In genomic region chr5:134161712-134162395, GRCh38 we compare ENCODE assay signal across 19 cellular contexts. TPM values are rescaled to one million over a fixed set of nuclear protein-coding genes. Genes with fewer than 3 reads are reported as not detected.
A peak's percentile ranks its signal among the peaks of the same experiment; 100 is the strongest.
DNase-seq lines count a peak whose midpoint lies in the region; ATAC-seq and TF ChIP-seq lines count a peak whose summit lies in the region.
"Had no signal": no experiment of that assay in that cellular context is flagged by ENCODE, and none has a peak within 500 bp of the region (broad histone marks: within the 10 kb centered on the region; RNA-seq: fewer than 3 reads in every experiment).

No MANE protein-coding gene starts in this region.

- CTCF ChIA-PET in CD4-positive, alpha-beta T cell (lab: Charles Lee), result interaction anchor here (0.9 to 1.1 kb wide), 2 partner anchors 122 kb away, joined by 4 to 5 read pairs; no protein-coding TSS in a partner anchor

- no peak overlapping the region for H4K12ac ChIP-seq in trophoblast cell (ENCODE audit: low read depth, low read length)

- H3K4me2 ChIP-seq in trophoblast cell (ENCODE audit: low read length), result no peak overlapping the region

- DNase-seq in activated T-cell treated with anti-CD3 and anti-CD28 coated beads, Interleukin-2, amount 50 U/mL, for 24 hours, result no peak
- DNase-seq in activated T-cell treated with anti-CD3 and anti-CD28 coated beads for 4 hours (no peak), trophoblast cell (peak; percentile 63 to 83), NCI-H446 treated with DMSO at 0.1 percent for 48 hours (lab: John Stamatoyannopoulos, UW) (no peak), KG1 (lab: John Stamatoyannopoulos, UW) (no peak), GF-D8 (lab: John Stamatoyannopoulos, UW) (no peak)
- DNase-seq in CD4-positive, alpha-beta T cell, result no peak
- DNase-seq in activated T-helper 1 cell treated with anti-CD3 and anti-CD28 coated beads, Interleukin-12 subunit alpha, Interleukin-12 subunit beta, Interleukin-2, Interleukin-4 antibody, amounts not matched to agents 30 ng/mL and 10 ng/mL and 1 ng/mL, durations not matched to agents 14 hours and 24 hours and 36 hours (ENCODE audit: low spot score), result no peak
- DNase-seq: C1 segment of cervical spinal cord, DMS79, NCI-H1105 treated with DMSO at 0.1 percent for 48 hours, NCI-H1694, NCI-H2081 treated with DMSO at 0.1 percent for 48 hours, NCI-H510A, NCI-H748 treated with DMSO at 0.1 percent for 48 hours, OCI-M1, RPMI8226, SIG-M5 had no signal

- H2BK5ac ChIP-seq in trophoblast cell (ENCODE audit: low read depth, low read length, poor library complexity), result no peak overlapping the region

- H3K18ac ChIP-seq in trophoblast cell (ENCODE audit: low read length), result no peak overlapping the region

- H3K4me1 ChIP-seq in trophoblast cell (ENCODE audit: control insufficient read depth in 1 of 2, insufficient read depth in 2 of 2, low read length in 2 of 2), result no peaks in the 10 kb centered on the region

- POLR2A ChIA-PET in CD4-positive, alpha-beta T cell (lab: Charles Lee), result interaction anchor here (0.8 to 6.5 kb wide), 5 partner anchors 10 to 784 kb away, joined by 3 to 70 read pairs (median 5); partner anchors contain the start of gene SKP1

- no peak overlapping the region for H3K4ac ChIP-seq in trophoblast cell (ENCODE audit: low read depth, low read length)

- ATAC-seq in CD4-positive, alpha-beta T cell (ENCODE audit: poor library complexity), result no peak
- ATAC-seq: K562 had no signal

- peaks cover 7% of the 10 kb centered on the region for H3K9me3 ChIP-seq in CD4-positive, alpha-beta T cell (ENCODE audit: control insufficient read depth, low read length)
- peaks cover 4% of the 10 kb centered on the region for H3K9me3 ChIP-seq in trophoblast cell (ENCODE audit: insufficient read depth, low read depth, low read length)

- no peak overlapping the region for H4K91ac ChIP-seq in trophoblast cell (ENCODE audit: low read depth, low read length)

- H3K27me3 Mint-ChIP-seq in activated T-cell treated with anti-CD3 and anti-CD28 coated beads, Interleukin-2, amount 50 U/mL, for 24 hours, result no peaks in the 10 kb centered on the region
- H3K27me3 Mint-ChIP-seq in CD4-positive, alpha-beta T cell, result no peaks in the 10 kb centered on the region
- H3K27me3 Mint-ChIP-seq in activated T-helper 1 cell treated with anti-CD3 and anti-CD28 coated beads, Interleukin-12 subunit alpha, Interleukin-12 subunit beta, Interleukin-2, Interleukin-4 antibody, amounts not matched to agents 30 ng/mL and 10 ng/mL and 1 ng/mL, durations not matched to agents 14 hours and 24 hours and 36 hours (ENCODE audit: insufficient read depth), result no peaks in the 10 kb centered on the region

- H3K36me3 ChIP-seq in trophoblast cell (ENCODE audit: control insufficient read depth in 1 of 2, insufficient read depth in 2 of 2, low read length in 2 of 2), result peaks cover 30 to 32% of the 10 kb centered on the region in 2 experiments

- peaks cover 91% of the 10 kb centered on the region for H3K36me3 Mint-ChIP-seq in activated T-cell treated with anti-CD3 and anti-CD28 coated beads, Interleukin-2, amount 50 U/mL, for 24 hours (ENCODE audit: low read depth)
- peaks cover 88% of the 10 kb centered on the region for H3K36me3 Mint-ChIP-seq in CD4-positive, alpha-beta T cell (ENCODE audit: low read depth)
- peaks cover 52% of the 10 kb centered on the region for H3K36me3 Mint-ChIP-seq in activated T-helper 1 cell treated with anti-CD3 and anti-CD28 coated beads, Interleukin-12 subunit alpha, Interleukin-12 subunit beta, Interleukin-2, Interleukin-4 antibody, amounts not matched to agents 30 ng/mL and 10 ng/mL and 1 ng/mL, durations not matched to agents 14 hours and 24 hours and 36 hours (ENCODE audit: low read depth)

- no peak overlapping the region for H4K8ac ChIP-seq in trophoblast cell (ENCODE audit: low read depth, low read length)

- TF ChIP-seq CTCF in CD4-positive, alpha-beta T cell (IDR thresholded peaks at IDR 0.05), result no peak

- no peak overlapping the region for H3K4me3 ChIP-seq in trophoblast cell (ENCODE audit: low read depth, low read length)
- H3K4me3 ChIP-seq: K562 had no signal

- no peak overlapping the region for H3K4me3 Mint-ChIP-seq in activated T-cell treated with anti-CD3 and anti-CD28 coated beads, Interleukin-2, amount 50 U/mL, for 24 hours
- H3K4me3 Mint-ChIP-seq in CD4-positive, alpha-beta T cell, result no peak overlapping the region
- no peak overlapping the region for H3K4me3 Mint-ChIP-seq in activated T-helper 1 cell treated with anti-CD3 and anti-CD28 coated beads, Interleukin-12 subunit alpha, Interleukin-12 subunit beta, Interleukin-2, Interleukin-4 antibody, amounts not matched to agents 30 ng/mL and 10 ng/mL and 1 ng/mL, durations not matched to agents 14 hours and 24 hours and 36 hours

- no peak overlapping the region for H2BK120ac ChIP-seq in trophoblast cell (ENCODE audit: insufficient read depth, low read length, poor library complexity)

- no peak overlapping the region for H3K23ac ChIP-seq in trophoblast cell (ENCODE audit: low read length)

- no CpG with 5 or more reads among the region's 5 CpGs for WGBS in trophoblast cell (ENCODE audit: extremely low coverage, insufficient coverage, insufficient read length)

- H3K9me3 Mint-ChIP-seq in activated T-cell treated with anti-CD3 and anti-CD28 coated beads, Interleukin-2, amount 50 U/mL, for 24 hours, result peaks cover 4% of the 10 kb centered on the region
- no peaks in the 10 kb centered on the region for H3K9me3 Mint-ChIP-seq in CD4-positive, alpha-beta T cell
- peaks cover 4% of the 10 kb centered on the region for H3K9me3 Mint-ChIP-seq in activated T-helper 1 cell treated with anti-CD3 and anti-CD28 coated beads, Interleukin-12 subunit alpha, Interleukin-12 subunit beta, Interleukin-2, Interleukin-4 antibody, amounts not matched to agents 30 ng/mL and 10 ng/mL and 1 ng/mL, durations not matched to agents 14 hours and 24 hours and 36 hours

- H3K27me3 ChIP-seq in CD4-positive, alpha-beta T cell (ENCODE audit: control insufficient read depth, insufficient read depth, low read length), result no peaks in the 10 kb centered on the region
- H3K27me3 ChIP-seq in trophoblast cell (ENCODE audit: insufficient read depth, low read length), result no peaks in the 10 kb centered on the region

- intact Hi-C loops in CD4-positive, alpha-beta T cell (cut with DNase I, micrococcal nuclease), result no loop called here
- intact Hi-C loops in activated T-helper 1 cell treated with anti-CD3 and anti-CD28 coated beads, Interleukin-12 subunit alpha, Interleukin-12 subunit beta, Interleukin-2, Interleukin-4 antibody, amounts not matched to agents 30 ng/mL and 10 ng/mL and 1 ng/mL, durations not matched to agents 14 hours and 24 hours and 36 hours (cut with micrococcal nuclease), result no loop called here

- no peak overlapping the region for H2AFZ ChIP-seq in trophoblast cell (ENCODE audit: insufficient read depth, low read length, poor library complexity)

- H2BK12ac ChIP-seq in trophoblast cell (ENCODE audit: low read length), result no peak overlapping the region

- no peaks in the 10 kb centered on the region for H3K79me2 ChIP-seq in trophoblast cell (ENCODE audit: control insufficient read depth, insufficient read depth, low read length, poor library complexity)

- H3K27ac ChIP-seq in CD4-positive, alpha-beta T cell (ENCODE audit: low read depth, low read length), result no peak overlapping the region
- no peak overlapping the region for H3K27ac ChIP-seq in trophoblast cell (ENCODE audit: low read depth, low read length)

- no peak overlapping the region for H2AK5ac ChIP-seq in trophoblast cell (ENCODE audit: low read length)

- peak overlapping the region; percentile 70 for H3K27ac Mint-ChIP-seq in activated T-cell treated with anti-CD3 and anti-CD28 coated beads, Interleukin-2, amount 50 U/mL, for 24 hours
- peak overlapping the region; percentile 26 for H3K27ac Mint-ChIP-seq in CD4-positive, alpha-beta T cell
- H3K27ac Mint-ChIP-seq in activated T-helper 1 cell treated with anti-CD3 and anti-CD28 coated beads, Interleukin-12 subunit alpha, Interleukin-12 subunit beta, Interleukin-2, Interleukin-4 antibody, amounts not matched to agents 30 ng/mL and 10 ng/mL and 1 ng/mL, durations not matched to agents 14 hours and 24 hours and 36 hours, result peak overlapping the region; percentile 38

- H3K79me1 ChIP-seq in trophoblast cell (ENCODE audit: low read length), result no peaks in the 10 kb centered on the region

- H3K4me1 Mint-ChIP-seq in activated T-cell treated with anti-CD3 and anti-CD28 coated beads, Interleukin-2, amount 50 U/mL, for 24 hours (ENCODE audit: low read depth), result peaks cover 53% of the 10 kb centered on the region
- peaks cover 54% of the 10 kb centered on the region for H3K4me1 Mint-ChIP-seq in CD4-positive, alpha-beta T cell (ENCODE audit: low read depth)
- H3K4me1 Mint-ChIP-seq in activated T-helper 1 cell treated with anti-CD3 and anti-CD28 coated beads, Interleukin-12 subunit alpha, Interleukin-12 subunit beta, Interleukin-2, Interleukin-4 antibody, amounts not matched to agents 30 ng/mL and 10 ng/mL and 1 ng/mL, durations not matched to agents 14 hours and 24 hours and 36 hours (ENCODE audit: low read depth), result peaks cover 23% of the 10 kb centered on the region

- H3K9ac ChIP-seq in trophoblast cell (ENCODE audit: low read length), result no peak overlapping the region

- no peak overlapping the region for H3K14ac ChIP-seq in trophoblast cell (ENCODE audit: low read length)

RNA-seq across cellular contexts. Expression of gene SKP1, which starts 14.9 kb away (rescaled TPM):
- 100 to 1,000 TPM; 303 to 314 TPM for total RNA-seq in CD4-positive, alpha-beta T cell
- total RNA-seq in activated T-helper 1 cell treated with anti-CD3 and anti-CD28 coated beads, Interleukin-12 subunit alpha, Interleukin-12 subunit beta, Interleukin-2, Interleukin-4 antibody, amounts not matched to agents 30 ng/mL and 10 ng/mL and 1 ng/mL, durations not matched to agents 14 hours and 24 hours and 36 hours, result 259 and 265 TPM in 2 replicates
- polyA plus RNA-seq in trophoblast cell (2013), result 589 and 590 TPM in 2 replicates

RNA-seq across cellular contexts. Expression of gene TCF7, which starts 47.4 kb away (rescaled TPM):
- 100 to 1,000 TPM; 480 to 493 TPM for total RNA-seq in CD4-positive, alpha-beta T cell
- 76.3 and 77.2 TPM in 2 replicates for total RNA-seq in activated T-helper 1 cell treated with anti-CD3 and anti-CD28 coated beads, Interleukin-12 subunit alpha, Interleukin-12 subunit beta, Interleukin-2, Interleukin-4 antibody, amounts not matched to agents 30 ng/mL and 10 ng/mL and 1 ng/mL, durations not matched to agents 14 hours and 24 hours and 36 hours
- polyA plus RNA-seq in trophoblast cell (2013), result 10.2 and 10.8 TPM in 2 replicates

Comparison
In these comparisons a context has a peak if more than half of its experiments do, and no peak if none do; other contexts are left out.
1. DNase-seq: peak in trophoblast cell (2 of 2); none in activated T-cell treated with anti-CD3 and anti-CD28 coated beads, Interleukin-2, amount 50 U/mL, for 24 hours (single experiment), activated T-cell treated with anti-CD3 and anti-CD28 coated beads for 4 hours (single experiment), CD4-positive, alpha-beta T cell (0 of 10), activated T-helper 1 cell treated with anti-CD3 and anti-CD28 coated beads, Interleukin-12 subunit alpha, Interleukin-12 subunit beta, Interleukin-2, Interleukin-4 antibody, amounts not matched to agents 30 ng/mL and 10 ng/mL and 1 ng/mL, durations not matched to agents 14 hours and 24 hours and 36 hours (single experiment), NCI-H446 treated with DMSO at 0.1 percent for 48 hours (single experiment), KG1 (single experiment) and GF-D8 (single experiment).
2. Peak in every context shown above with its lines, with median percentiles within 50 percentile points of each other: H3K27ac Mint-ChIP-seq.